12 cellular contexts compared by ENCODE assay signal in the genomic region with DNA sequence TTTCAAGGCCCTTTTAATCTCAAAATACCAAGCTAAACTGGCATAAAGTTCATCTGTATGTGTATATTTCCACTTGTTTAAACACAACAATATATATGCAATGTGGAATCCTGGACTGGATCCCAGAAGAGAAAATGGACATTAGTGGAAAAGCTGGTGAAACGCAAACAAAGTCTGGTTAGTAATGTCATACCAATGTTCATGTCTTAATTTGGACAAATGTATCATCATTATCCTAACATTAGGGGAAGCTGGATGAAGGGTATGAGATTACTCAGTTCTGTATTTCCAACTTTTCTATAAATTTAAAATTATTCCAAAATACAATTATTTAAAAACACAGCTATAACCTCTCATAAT. TPM values are rescaled to one million over a fixed set of nuclear protein-coding genes. Genes with fewer than 3 reads are reported as not detected.
DNase-seq lines count a peak whose midpoint lies in the region; ATAC-seq and TF ChIP-seq lines count a peak whose summit lies in the region.
"Had no signal": no experiment of that assay in that cellular context is flagged by ENCODE, and none has a peak within 500 bp of the region (broad histone marks: within the 10 kb centered on the region; RNA-seq: fewer than 3 reads in every experiment).

No MANE protein-coding gene starts in this region.

- TF ChIP-seq POLR2A in HCT116 (IDR thresholded peaks at IDR 0.05; ENCODE audit: borderline replicate concordance, extremely low read depth, insufficient read depth, insufficient read length): no peak

- H3K36me3 ChIP-seq in CD4-positive, alpha-beta memory T cell (ENCODE audit: insufficient read depth, low read length): no peaks in the 10 kb centered on the region
- H3K36me3 ChIP-seq in HCT116 (ENCODE audit: control insufficient read depth in 1 of 2, insufficient read depth in 2 of 2, low read length in 2 of 2) (0 out of 4 replicates have a peak, but pooled peaks cover 0 to 3% of the 10 kb centered on the region in 2 experiments), mucosa of rectum (ENCODE audit: control insufficient read depth in 2 of 2, insufficient read depth in 2 of 2, low read length in 2 of 2) (no peaks in the 10 kb centered on the region)
- H3K36me3 ChIP-seq: adrenal gland had no signal

- H3K9me3 ChIP-seq in CD4-positive, alpha-beta memory T cell (ENCODE audit: control insufficient read depth in 1 of 2, low read length in 2 of 2): no peaks in the 10 kb centered on the region
- H3K9me3 ChIP-seq in HCT116 (ENCODE audit: control insufficient read depth in 1 of 2, insufficient read depth in 1 of 2, low read depth in 1 of 2, low read length in 2 of 2) (no peaks in the 10 kb centered on the region), mucosa of rectum (ENCODE audit: control insufficient read depth in 2 of 2, low read length in 2 of 2) (no peaks in the 10 kb centered on the region)

- H3K27me3 ChIP-seq in CD4-positive, alpha-beta memory T cell (ENCODE audit: insufficient read depth, low read length): no peaks in the 10 kb centered on the region
- no peaks in the 10 kb centered on the region for H3K27me3 ChIP-seq in HCT116 (ENCODE audit: insufficient read depth, low read length)
- H3K27me3 ChIP-seq in mucosa of rectum (ENCODE audit: control insufficient read depth in 2 of 2, insufficient read depth in 2 of 2, low read length in 2 of 2): no peaks in the 10 kb centered on the region
- H3K27me3 ChIP-seq: adrenal gland had no signal

- H3K36me3 Mint-ChIP-seq in CD4-positive, alpha-beta memory T cell: peaks cover 22 to 55% of the 10 kb centered on the region in 2 donors
- peaks cover 60% of the 10 kb centered on the region for H3K36me3 Mint-ChIP-seq in activated CD4-positive, alpha-beta memory T cell treated with anti-CD3 and anti-CD28 coated beads, Interleukin-2, amount 10 ng/mL, durations not matched to agents 7 days and 5 days (ENCODE audit: low read depth)

- no peaks in the 10 kb centered on the region for H3K9me2 ChIP-seq in HCT116 (ENCODE audit: insufficient read depth)

- H3K27ac ChIP-seq in CD4-positive, alpha-beta memory T cell (ENCODE audit: low read depth, low read length): peak overlapping the region; percentile 96
- H3K27ac ChIP-seq in HCT116 (ENCODE audit: low read depth, low read length) (no peak overlapping the region), mucosa of rectum (ENCODE audit: low read depth in 2 of 2, low read length in 2 of 2) (peak overlapping the region; percentile 38 to 61)

- peaks cover 51 to 83% (median 62%) of the 10 kb centered on the region in 4 donors for H3K4me1 Mint-ChIP-seq in CD4-positive, alpha-beta memory T cell
- peaks cover 55% of the 10 kb centered on the region for H3K4me1 Mint-ChIP-seq in activated CD4-positive, alpha-beta memory T cell treated with anti-CD3 and anti-CD28 coated beads, Interleukin-2, amount 10 ng/mL, durations not matched to agents 7 days and 5 days

- H2AFZ ChIP-seq in HCT116 (ENCODE audit: low read depth, low read length, poor library complexity, severe bottlenecking): no peak overlapping the region

- peaks cover 71% of the 10 kb centered on the region for H3K4me1 ChIP-seq in CD4-positive, alpha-beta memory T cell (ENCODE audit: insufficient read depth, low read length)
- H3K4me1 ChIP-seq in HCT116 (ENCODE audit: control insufficient read depth in 1 of 2, insufficient read depth in 2 of 2, low read length in 2 of 2) (peaks cover 15 to 29% of the 10 kb centered on the region in 2 experiments; a peak in 3 of 4 replicates), mucosa of rectum (ENCODE audit: control insufficient read depth in 2 of 2, insufficient read depth in 2 of 2, low read length in 2 of 2) (peaks cover 24 to 40% of the 10 kb centered on the region in 2 donors)

- CTCF ChIA-PET in CD4-positive, alpha-beta memory T cell (lab: Charles Lee; ENCODE audit: partially characterized antibody): no interaction called here
- CTCF ChIA-PET in HCT116 (lab: Charles Lee): no interaction called here
- CTCF ChIA-PET in activated CD4-positive, alpha-beta memory T cell treated with anti-CD3 and anti-CD28 coated beads, Interleukin-2, amount 10 ng/mL, durations not matched to agents 7 days and 5 days (lab: Charles Lee): no interaction called here

- peaks cover 79% of the 10 kb centered on the region for H3K79me2 ChIP-seq in HCT116 (ENCODE audit: insufficient read depth, low read length)

- no TSS peak for BruUV-seq in HCT116 (replicated peaks; lab: Mats Ljungman, UMichigan)

- ATAC-seq in HCT116: no peak
- no peak for ATAC-seq in GM21576 (IDR thresholded peaks at IDR 0.05; ENCODE audit: unreplicated experiment)
- ATAC-seq: stimulated activated naive B cell treated with anti-CD40 and anti-IgM and Interleukin-4, amounts not matched to agents 10 μg/mL and 1 μg/mL and 100 μg/mL, for 72 hours had no signal

- in situ Hi-C loops in ACHN (cut with HindIII; ENCODE audit: low pct_ligation_motif_present, low pct_unique_long_range_greater_than_20kb, low sequenced_read_pairs): no loop called here

- peak overlapping the region; percentile 36 to 97 (median 69) for H3K27ac Mint-ChIP-seq in CD4-positive, alpha-beta memory T cell
- peak overlapping the region; percentile 45 for H3K27ac Mint-ChIP-seq in activated CD4-positive, alpha-beta memory T cell treated with anti-CD3 and anti-CD28 coated beads, Interleukin-2, amount 10 ng/mL, durations not matched to agents 7 days and 5 days

- no peak for TF ChIP-seq RAD21 in HCT116 (IDR thresholded peaks at IDR 0.05; ENCODE audit: low read depth)

- H3K9me3 Mint-ChIP-seq in CD4-positive, alpha-beta memory T cell: peaks cover 0 to 2% (median 0%) of the 10 kb centered on the region in 8 donors
- H3K9me3 Mint-ChIP-seq in activated CD4-positive, alpha-beta memory T cell treated with anti-CD3 and anti-CD28 coated beads, Interleukin-2, amount 10 ng/mL, durations not matched to agents 7 days and 5 days: no peaks in the 10 kb centered on the region

- H3K27me3 Mint-ChIP-seq in CD4-positive, alpha-beta memory T cell: no peaks in the 10 kb centered on the region
- no peaks in the 10 kb centered on the region for H3K27me3 Mint-ChIP-seq in activated CD4-positive, alpha-beta memory T cell treated with anti-CD3 and anti-CD28 coated beads, Interleukin-2, amount 10 ng/mL, durations not matched to agents 7 days and 5 days
- H3K27me3 Mint-ChIP-seq: stimulated activated naive B cell treated with anti-CD40 and anti-IgM and Interleukin-4, amounts not matched to agents 10 μg/mL and 1 μg/mL and 100 μg/mL, for 72 hours had no signal

- H3K4me3 ChIP-seq in CD4-positive, alpha-beta memory T cell (ENCODE audit: low read length in 2 of 2): no peak overlapping the region
- H3K4me3 ChIP-seq in HCT116 (replicated peaks in 1 of 2; ENCODE audit: low read depth in 1 of 2, low read length in 2 of 2) (no peak overlapping the region; a peak in 1 of 4 replicates), mucosa of rectum (ENCODE audit: low read length in 2 of 2) (peak overlapping the region; percentile 78 to 89)

- RAD21 ChIA-PET in HCT116 (lab: Charles Lee; ENCODE audit: low non-redundant PET in 1 of 2, low total read pairs in 2 of 2, uncharacterized antibody in 2 of 2, unreplicated experiment in 2 of 2): no interaction called here

- H3K9ac ChIP-seq in HCT116 (ENCODE audit: low read length) (no peak overlapping the region), mucosa of rectum (ENCODE audit: low read depth in 1 of 2, low read length in 2 of 2) (peak overlapping the region in 1 of 2 donors; percentile 9)

- TF ChIP-seq CTCF in HCT116 (IDR thresholded peaks at IDR 0.05 in 2 of 3, conservative IDR thresholded peaks at IDR 0.05 in 1 of 3; ENCODE audit: borderline replicate concordance in 1 of 3, insufficient read depth in 1 of 3, low read depth in 2 of 3, low read length in 2 of 3): no peak

- DNase-seq in CD4-positive, alpha-beta memory T cell: no peak
- DNase-seq in HCT116 (ENCODE audit: low read depth, low spot score) (no peak), ACHN (no peak), SHP77 treated with DMSO at 0.1 percent for 48 hours (lab: John Stamatoyannopoulos, UW) (no peak)
- DNase-seq in activated CD4-positive, alpha-beta memory T cell treated with anti-CD3 and anti-CD28 coated beads, Interleukin-2, amount 10 ng/mL, durations not matched to agents 7 days and 5 days: no peak
- no peak for DNase-seq in activated naive CD4-positive, alpha-beta T cell (lab: John Stamatoyannopoulos, UW)
- DNase-seq: adrenal gland; DMS 273 treated with DMSO at 0.1 percent for 48 hours; H9; stimulated activated naive B cell treated with anti-CD40 and anti-IgM and Interleukin-4, amounts not matched to agents 10 μg/mL and 1 μg/mL and 100 μg/mL, for 72 hours had no signal

- POLR2A ChIA-PET in CD4-positive, alpha-beta memory T cell (lab: Charles Lee; ENCODE audit: partially characterized antibody): interaction anchor here (2.7 kb wide), 1 partner anchor 20 kb away, joined by 9 read pairs; no protein-coding TSS in a partner anchor
- POLR2A ChIA-PET in HCT116 (lab: Charles Lee): no interaction called here
- POLR2A ChIA-PET in activated CD4-positive, alpha-beta memory T cell treated with anti-CD3 and anti-CD28 coated beads, Interleukin-2, amount 10 ng/mL, durations not matched to agents 7 days and 5 days (lab: Charles Lee): interaction anchor here (1.3 kb wide), 1 partner anchor 8 kb away, joined by 5 read pairs; no protein-coding TSS in a partner anchor

- intact Hi-C loops in CD4-positive, alpha-beta memory T cell (cut with micrococcal nuclease): loop anchor here (5.0 to 10.0 kb wide), 2 partner anchors 39 to 633 kb away; a partner anchor contains a TSS
- intact Hi-C loops in HCT116 (cut with micrococcal nuclease): loop anchor here (5.0 to 10.0 kb wide), 3 partner anchors 161 to 373 kb away; a partner anchor contains a TSS

- H3K4me2 ChIP-seq in HCT116 (ENCODE audit: low read length): peak overlapping the region; percentile 17; the same call in 1 of the 2 replicates

- H4K20me1 ChIP-seq in HCT116 (ENCODE audit: insufficient read depth): peaks cover 18% of the 10 kb centered on the region; the same call in 1 of the 2 replicates

- H3K4me3 Mint-ChIP-seq in CD4-positive, alpha-beta memory T cell: peak overlapping the region; percentile 46 to 98 (median 70)
- peak overlapping the region; percentile 67 for H3K4me3 Mint-ChIP-seq in activated CD4-positive, alpha-beta memory T cell treated with anti-CD3 and anti-CD28 coated beads, Interleukin-2, amount 10 ng/mL, durations not matched to agents 7 days and 5 days

RNA-seq across cellular contexts. Expression of a gene that starts 3.8 kb away (rescaled TPM):
- total RNA-seq in CD4-positive, alpha-beta memory T cell: 100 to 1,000 TPM; 117 to 130 TPM
- 10 to 100 TPM; 55.5 to 83.4 TPM for polyA plus RNA-seq in CD4-positive, alpha-beta memory T cell
- 98.0 TPM for total RNA-seq in HCT116 (2021; ENCODE audit: unreplicated experiment)
- polyA plus RNA-seq in HCT116 (2012): 28.9 and 39.2 TPM in 2 replicates
- 10 to 100 TPM; 94.9 to 96.9 TPM for total RNA-seq in activated CD4-positive, alpha-beta memory T cell treated with anti-CD3 and anti-CD28 coated beads, Interleukin-2, amount 10 ng/mL, durations not matched to agents 7 days and 5 days

Comparison
In these comparisons a context has a peak if more than half of its experiments do, and no peak if none do; other contexts are left out.
1. H3K4me3 ChIP-seq: peak in mucosa of rectum (2 of 2); none in CD4-positive, alpha-beta memory T cell (0 of 2) and HCT116 (0 of 2).